ENCODE assay signal across 17 cellular contexts in the genomic region with DNA sequence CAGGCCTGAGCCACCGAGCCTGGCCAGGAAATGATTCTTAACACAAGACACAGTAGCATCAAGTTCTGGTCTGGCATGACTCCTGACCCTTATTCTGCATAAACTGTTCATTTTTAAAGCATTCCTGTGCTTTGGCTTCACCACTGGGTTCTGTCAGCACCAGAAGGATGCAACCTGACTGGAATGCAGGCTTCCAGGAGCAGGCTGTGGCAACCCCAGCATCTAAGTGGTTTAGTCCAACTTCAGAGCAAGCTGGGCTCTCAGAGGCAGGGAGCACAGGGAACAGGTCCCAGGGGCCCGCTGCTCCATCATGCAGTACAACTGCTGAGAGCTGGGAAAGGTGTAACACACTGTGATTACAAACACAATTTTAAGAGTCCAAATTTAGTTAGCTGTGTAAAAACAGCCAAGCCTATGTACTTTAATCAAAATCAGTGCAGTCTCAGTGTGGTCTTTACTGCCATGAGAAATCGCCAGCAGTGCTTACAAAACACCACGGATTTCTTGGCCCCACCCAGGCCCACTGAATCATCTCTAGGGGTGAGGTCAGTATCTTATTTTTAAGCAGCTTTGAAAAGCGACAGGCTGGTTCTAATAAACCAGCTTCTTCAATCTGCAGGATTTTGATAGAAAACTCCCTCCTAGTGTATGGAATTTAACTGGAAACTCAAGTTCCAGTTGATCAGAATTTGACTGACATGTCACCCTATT. TPM values are rescaled to one million over a fixed set of nuclear protein-coding genes. Genes with fewer than 3 reads are reported as not detected.
DNase-seq lines count a peak whose midpoint lies in the region; ATAC-seq and TF ChIP-seq lines count a peak whose summit lies in the region.
"Had no signal": no experiment of that assay in that cellular context is flagged by ENCODE, and none has a peak within 500 bp of the region (broad histone marks: within the 10 kb centered on the region; RNA-seq: fewer than 3 reads in every experiment).

No MANE protein-coding gene starts in this region.

- H2AFZ ChIP-seq in SK-N-SH (ENCODE audit: low read depth) (no peak overlapping the region), H9 (ENCODE audit: low read length) (no peak overlapping the region)

- no peaks in the 10 kb centered on the region for H3K79me2 ChIP-seq in SK-N-SH (ENCODE audit: insufficient read depth)
- H3K79me2 ChIP-seq in H9 (ENCODE audit: insufficient read depth, low read length), result no peaks in the 10 kb centered on the region

- H3F3A ChIP-seq in SK-N-SH (replicated peaks; ENCODE audit: insufficient read depth), result no peaks in the 10 kb centered on the region

- H2BK15ac ChIP-seq in H9 (ENCODE audit: low read depth, low read length), result no peak overlapping the region

- H3K27me3 ChIP-seq in SK-N-SH (ENCODE audit: insufficient read depth), result no peaks in the 10 kb centered on the region
- no peaks in the 10 kb centered on the region for H3K27me3 ChIP-seq in RWPE2 (ENCODE audit: insufficient read depth, poor library complexity, severe bottlenecking)
- no peaks in the 10 kb centered on the region for H3K27me3 ChIP-seq in H9 (ENCODE audit: insufficient read depth, low read length)
- H3K27me3 ChIP-seq: pancreas had no signal

- TF ChIP-seq RAD21 in SK-N-SH (IDR thresholded peaks at IDR 0.05; ENCODE audit: low read length), result no peak

- H3K4me1 Mint-ChIP-seq in activated T-cell treated with anti-CD3 and anti-CD28 coated beads, Interleukin-2, amount 50 U/mL, for 24 hours (ENCODE audit: low read depth), result no peaks in the 10 kb centered on the region
- no peaks in the 10 kb centered on the region for H3K4me1 Mint-ChIP-seq in H9
- H3K4me1 Mint-ChIP-seq: activated naive CD8-positive, alpha-beta T cell treated with anti-CD3 and anti-CD28 coated beads, Interleukin-2, amount 50 U/mL, for 24 hours; stimulated activated naive CD8-positive, alpha-beta T cell treated with anti-CD3 and anti-CD28 coated beads, Interleukin-15, amount 100 ng/mL, for 72 hours had no signal

- H3K36me3 Mint-ChIP-seq in activated T-cell treated with anti-CD3 and anti-CD28 coated beads, Interleukin-2, amount 50 U/mL, for 24 hours (ENCODE audit: low read depth), result peaks cover 64% of the 10 kb centered on the region
- peaks cover 18 to 47% (median 33%) of the 10 kb centered on the region in 3 experiments; a peak in 6 of 7 replicates for H3K36me3 Mint-ChIP-seq in H9 (ENCODE audit: insufficient read depth in 1 of 3, low read depth in 3 of 3)

- TF ChIP-seq CTCF in SK-N-SH (IDR thresholded peaks at IDR 0.05), result no peak
- TF ChIP-seq CTCF in RWPE2 (IDR thresholded peaks at IDR 0.05; ENCODE audit: poor library complexity, severe bottlenecking), result no peak
- TF ChIP-seq CTCF in fibroblast of the aortic adventitia (IDR thresholded peaks at IDR 0.05; ENCODE audit: insufficient read depth, low read length), result no peak
- no peak for TF ChIP-seq CTCF in H9 (conservative IDR thresholded peaks at IDR 0.05)

- H3K14ac ChIP-seq in H9 (ENCODE audit: insufficient read depth, low read length), result no peak overlapping the region

- H3K18ac ChIP-seq in H9 (ENCODE audit: insufficient read length, low read depth, low read length), result no peak overlapping the region

- no peak overlapping the region for H3K4me2 ChIP-seq in SK-N-SH
- H3K4me2 ChIP-seq in H9 (ENCODE audit: insufficient read depth, insufficient read length, low read length), result no peak overlapping the region

- no peak overlapping the region for H4K8ac ChIP-seq in H9 (replicated peaks; ENCODE audit: insufficient read length, low read depth, low read length)

- H3K4ac ChIP-seq in H9 (ENCODE audit: low read depth, low read length), result no peak overlapping the region

- TF ChIP-seq EP300 in SK-N-SH (IDR thresholded peaks at IDR 0.05; ENCODE audit: borderline replicate concordance in 1 of 2, low read depth in 1 of 2, low read length in 1 of 2), result no peak

- H3T11ph ChIP-seq in H9 (ENCODE audit: low read length), result no peak overlapping the region

- WGBS in SK-N-SH (ENCODE audit: low lambda C conversion rate), result 86% methylated on average over 5 of the region's 5 CpGs
- no CpG with 5 or more reads among the region's 5 CpGs for WGBS in H9 (ENCODE audit: extremely low coverage, insufficient read length, low lambda C conversion rate)

- H2BK20ac ChIP-seq in H9 (ENCODE audit: low read depth, low read length, poor library complexity, severe bottlenecking), result no peak overlapping the region

- H3K4me3 Mint-ChIP-seq in activated T-cell treated with anti-CD3 and anti-CD28 coated beads, Interleukin-2, amount 50 U/mL, for 24 hours, result no peak overlapping the region
- no peak overlapping the region for H3K4me3 Mint-ChIP-seq in H9
- H3K4me3 Mint-ChIP-seq: activated naive CD8-positive, alpha-beta T cell treated with anti-CD3 and anti-CD28 coated beads, Interleukin-2, amount 50 U/mL, for 24 hours; stimulated activated naive CD8-positive, alpha-beta T cell treated with anti-CD3 and anti-CD28 coated beads, Interleukin-15, amount 100 ng/mL, for 72 hours had no signal

- H2BK12ac ChIP-seq in H9 (ENCODE audit: insufficient read length, low read depth, low read length), result no peak overlapping the region

- H3K36me3 ChIP-seq in SK-N-SH (replicated peaks in 1 of 2; ENCODE audit: control insufficient read depth in 1 of 2, insufficient read depth in 2 of 2, low read length in 1 of 2) (peaks cover 5 to 27% of the 10 kb centered on the region in 2 experiments), RWPE2 (ENCODE audit: low read depth) (peaks cover 21% of the 10 kb centered on the region)

- no peak overlapping the region for H3K56ac ChIP-seq in H9 (ENCODE audit: insufficient read length, low read depth, low read length)

- no peak overlapping the region for H2BK120ac ChIP-seq in H9 (ENCODE audit: low read depth, low read length, poor library complexity, severe bottlenecking)

- no peak overlapping the region for H3K9ac ChIP-seq in SK-N-SH
- no peak overlapping the region for H3K9ac ChIP-seq in H9 (ENCODE audit: extremely low read depth, insufficient read length, low read length)

- no peaks in the 10 kb centered on the region for H3K23me2 ChIP-seq in H9 (ENCODE audit: insufficient read length, low read depth, low read length, poor library complexity, severe bottlenecking)

- no peak overlapping the region for H4K91ac ChIP-seq in H9 (ENCODE audit: insufficient read length, low read depth, low read length)

- no peaks in the 10 kb centered on the region for H3K9me3 ChIP-seq in SK-N-SH
- H3K9me3 ChIP-seq in RWPE2 (ENCODE audit: severe bottlenecking), result no peaks in the 10 kb centered on the region
- no peaks in the 10 kb centered on the region for H3K9me3 ChIP-seq in H9 (ENCODE audit: control insufficient read depth, low read depth, low read length)
- H3K9me3 ChIP-seq: pancreas had no signal

- H3K4me1 ChIP-seq in SK-N-SH (ENCODE audit: control insufficient read depth in 1 of 2, insufficient read depth in 2 of 2, low read depth in 1 of 2, low read length in 1 of 2), result no peaks in the 10 kb centered on the region
- no peaks in the 10 kb centered on the region for H3K4me1 ChIP-seq in RWPE2 (ENCODE audit: insufficient read depth, poor library complexity, severe bottlenecking)
- H3K4me1 ChIP-seq in H9 (ENCODE audit: insufficient read depth, low read length), result no peaks in the 10 kb centered on the region
- H3K4me1 ChIP-seq: pancreas had no signal

- no peaks in the 10 kb centered on the region for H4K20me1 ChIP-seq in SK-N-SH (ENCODE audit: insufficient read depth)
- H4K20me1 ChIP-seq in H9 (ENCODE audit: control insufficient read depth, insufficient read depth, insufficient read length), result no peaks in the 10 kb centered on the region

- CTCF ChIA-PET in SK-N-SH (lab: Yijun Ruan, JAX), result interaction anchor here (0.9 kb wide), 1 partner anchor 101 kb away, joined by 3 read pairs; no protein-coding TSS in a partner anchor

- H3K79me1 ChIP-seq in H9 (ENCODE audit: insufficient read depth, low read depth, low read length, poor library complexity, severe bottlenecking), result no peaks in the 10 kb centered on the region

- DNase-seq in SK-N-SH (no peak), RWPE2 (ENCODE audit: low spot score) (no peak), fibroblast of the aortic adventitia (ENCODE audit: low read depth) (peak; percentile 71), stromal cell of bone marrow (ENCODE audit: low read depth) (peak; percentile 55), H9 (no peak)
- no peak for DNase-seq in activated T-cell treated with anti-CD3 and anti-CD28 coated beads, Interleukin-2, amount 50 U/mL, for 24 hours
- DNase-seq: activated CD4-positive, alpha-beta T cell treated with anti-CD3 and anti-CD28 coated beads, Interleukin-2, amount 50 U/mL, for 4 hours; activated naive CD8-positive, alpha-beta T cell treated with anti-CD3 and anti-CD28 coated beads, Interleukin-2, amount 50 U/mL, for 24 hours; activated T-cell treated with anti-CD3 and anti-CD28 coated beads, Interleukin-2, amount 50 U/mL, for 48 hours; hypothalamus; left cardiac atrium; pancreas; stimulated activated naive CD8-positive, alpha-beta T cell treated with anti-CD3 and anti-CD28 coated beads, Interleukin-15, amount 100 ng/mL, for 72 hours; T1000 had no signal

- ATAC-seq in SK-N-SH treated with all-trans-retinoic acid at 6 μM for 48 hours (peak; percentile 22; the same call in 1 of the 3 replicates), RWPE2 (ENCODE audit: low read depth) (peak; percentile 66), GM21390 (IDR thresholded peaks at IDR 0.05; ENCODE audit: unreplicated experiment) (no peak)
- ATAC-seq: activated naive CD8-positive, alpha-beta T cell treated with anti-CD3 and anti-CD28 coated beads, Interleukin-2, amount 50 U/mL, for 24 hours; stimulated activated naive CD8-positive, alpha-beta T cell treated with anti-CD3 and anti-CD28 coated beads, Interleukin-15, amount 100 ng/mL, for 72 hours had no signal

- no peak overlapping the region for H4K5ac ChIP-seq in H9 (ENCODE audit: insufficient read length, low read depth, low read length)

- no peak overlapping the region for H2BK5ac ChIP-seq in H9 (ENCODE audit: insufficient read length, low read length)

- H2AK5ac ChIP-seq in H9 (ENCODE audit: insufficient read length, low read length), result no peak overlapping the region

- H3K9me2 ChIP-seq in SK-N-SH, result no peaks in the 10 kb centered on the region

- H3K4me3 ChIP-seq in SK-N-SH (ENCODE audit: low read depth in 2 of 2, low read length in 1 of 2), result no peak overlapping the region
- H3K4me3 ChIP-seq in RWPE2 (ENCODE audit: severe bottlenecking), result no peak overlapping the region
- H3K4me3 ChIP-seq in fibroblast of the aortic adventitia (ENCODE audit: low read depth, low read length), result no peak overlapping the region
- H3K4me3 ChIP-seq: pancreas had no signal

- POLR2A ChIA-PET in SK-N-SH (lab: Yijun Ruan, JAX), result no interaction called here

- H3K27ac ChIP-seq in SK-N-SH (ENCODE audit: low read depth in 2 of 2, low read length in 1 of 2) (no peak overlapping the region), RWPE2 (ENCODE audit: poor library complexity, severe bottlenecking) (no peak overlapping the region), H9 (ENCODE audit: insufficient read length, low read depth, low read length) (no peak overlapping the region)
- H3K27ac ChIP-seq: 22Rv1, pancreas had no signal

- H3K27ac Mint-ChIP-seq in activated T-cell treated with anti-CD3 and anti-CD28 coated beads, Interleukin-2, amount 50 U/mL, for 24 hours, result no peak overlapping the region
- H3K27ac Mint-ChIP-seq in H9, result no peak overlapping the region; a peak in 1 of 7 replicates
- H3K27ac Mint-ChIP-seq: activated naive CD8-positive, alpha-beta T cell treated with anti-CD3 and anti-CD28 coated beads, Interleukin-2, amount 50 U/mL, for 24 hours; stimulated activated naive CD8-positive, alpha-beta T cell treated with anti-CD3 and anti-CD28 coated beads, Interleukin-15, amount 100 ng/mL, for 72 hours had no signal

- H3K23ac ChIP-seq in H9 (ENCODE audit: insufficient read length, low read depth, low read length), result no peak overlapping the region

- H3K27me3 Mint-ChIP-seq in activated T-cell treated with anti-CD3 and anti-CD28 coated beads, Interleukin-2, amount 50 U/mL, for 24 hours, result no peaks in the 10 kb centered on the region
- H3K27me3 Mint-ChIP-seq in H9 (ENCODE audit: low read depth), result no peaks in the 10 kb centered on the region
- H3K27me3 Mint-ChIP-seq: activated naive CD8-positive, alpha-beta T cell treated with anti-CD3 and anti-CD28 coated beads, Interleukin-2, amount 50 U/mL, for 24 hours; stimulated activated naive CD8-positive, alpha-beta T cell treated with anti-CD3 and anti-CD28 coated beads, Interleukin-15, amount 100 ng/mL, for 72 hours had no signal

- no peaks in the 10 kb centered on the region for H3K9me3 Mint-ChIP-seq in activated T-cell treated with anti-CD3 and anti-CD28 coated beads, Interleukin-2, amount 50 U/mL, for 24 hours
- no peaks in the 10 kb centered on the region for H3K9me3 Mint-ChIP-seq in H9
- H3K9me3 Mint-ChIP-seq: activated naive CD8-positive, alpha-beta T cell treated with anti-CD3 and anti-CD28 coated beads, Interleukin-2, amount 50 U/mL, for 24 hours; stimulated activated naive CD8-positive, alpha-beta T cell treated with anti-CD3 and anti-CD28 coated beads, Interleukin-15, amount 100 ng/mL, for 72 hours had no signal

RNA-seq across cellular contexts. Expression of a gene that starts 44.4 kb away (rescaled TPM):
- 1.7 and 3.4 TPM in 2 replicates for polyA plus RNA-seq in SK-N-SH (2012; rRNA removed)
- polyA plus RNA-seq in SK-N-SH (2012; cell fraction: cytosol; rRNA removed), result 3.2 and 3.4 TPM in 2 replicates
- polyA plus RNA-seq in SK-N-SH (2012; cell fraction: nucleus; rRNA removed), result 0.28 and 1.4 TPM in 2 replicates
- 2.1 TPM in 1 of 2 replicates, not detected in the other for total RNA-seq in fibroblast of the aortic adventitia (ENCODE audit: low replicate concordance)
- 3.6 and 3.8 TPM in 2 replicates for total RNA-seq in H9 (2021)

Comparison
In these comparisons a context has a peak if more than half of its experiments do, and no peak if none do; other contexts are left out.
1. DNase-seq: peak in fibroblast of the aortic adventitia (single experiment) and stromal cell of bone marrow (single experiment); none in SK-N-SH (single experiment), RWPE2 (single experiment), activated T-cell treated with anti-CD3 and anti-CD28 coated beads, Interleukin-2, amount 50 U/mL, for 24 hours (single experiment) and H9 (single experiment).